ENCODE assay signal across 17 cellular contexts in genomic region chr2:1222062-1222461, GRCh38.
DNase-seq lines count a peak whose midpoint lies in the region; ATAC-seq, FAIRE-seq and TF ChIP-seq lines count a peak whose summit lies in the region.
"Had no signal": no experiment of that assay in that cellular context is flagged by ENCODE, and none has a peak within 500 bp of the region (broad histone marks: within the 10 kb centered on the region; RNA-seq: fewer than 3 reads in every experiment).

No MANE protein-coding gene starts in this region.

- H3K4me1 ChIP-seq in cardiac muscle cell (ENCODE audit: low read depth) (no peaks in the 10 kb centered on the region), left ventricle myocardium inferior (peaks cover 9% of the 10 kb centered on the region)
- H3K4me1 ChIP-seq: HAP-1 had no signal

- H3K9me3 ChIP-seq in cardiac muscle cell (ENCODE audit: low read depth): no peaks in the 10 kb centered on the region
- H3K9me3 ChIP-seq in left ventricle myocardium inferior (replicated peaks): no peaks in the 10 kb centered on the region
- H3K9me3 ChIP-seq: HAP-1 had no signal

- no peak for TF ChIP-seq CTCF in cardiac muscle cell (IDR thresholded peaks at IDR 0.05; ENCODE audit: low read depth, low read length)
- no peak for TF ChIP-seq CTCF in left ventricle myocardium inferior (IDR thresholded peaks at IDR 0.05; ENCODE audit: borderline replicate concordance)
- no peak for TF ChIP-seq CTCF in nephron progenitor cell (IDR thresholded peaks at IDR 0.05)

- DNase-seq in cardiac muscle cell (ENCODE audit: low read depth in 1 of 2, low spot score in 1 of 2): peak; percentile 2 to 21
- no peak for DNase-seq in left ventricle myocardium inferior
- peak; percentile 1 for DNase-seq in amniotic epithelial cell (ENCODE audit: low read depth)
- no peak for DNase-seq in nephron progenitor cell
- DNase-seq in H54 (ENCODE audit: insufficient read length, low spot score): no peak
- DNase-seq in left colon: no peak
- DNase-seq: EL, KG1, NCI-H1048, NCI-H1436 treated with DMSO at 0.1 percent for 48 hours, NCI-H2029 treated with DMSO at 0.1 percent for 48 hours, NCI-H2171 treated with DMSO at 0.1 percent for 48 hours, NCI-H446 treated with DMSO at 0.1 percent for 48 hours, RPMI8226 had no signal

- ATAC-seq in GM18868 (IDR thresholded peaks at IDR 0.05; ENCODE audit: unreplicated experiment) (no peak), left colon (no peak)

- intact Hi-C loops in left ventricle myocardium inferior (cut with micrococcal nuclease) (no loop called here), left colon (cut with DNase I, micrococcal nuclease) (no loop called here)

- FAIRE-seq in H54 (lab: Jason Lieb, UNC): no peak

- H3K27me3 ChIP-seq in cardiac muscle cell: no peaks in the 10 kb centered on the region
- peaks cover 53% of the 10 kb centered on the region for H3K27me3 ChIP-seq in left ventricle myocardium inferior (ENCODE audit: low read depth)

- no peaks in the 10 kb centered on the region for H3K36me3 ChIP-seq in cardiac muscle cell
- H3K36me3 ChIP-seq in left ventricle myocardium inferior: no peaks in the 10 kb centered on the region
- H3K36me3 ChIP-seq: HAP-1 had no signal

- no peak overlapping the region for H3K27ac ChIP-seq in cardiac muscle cell
- H3K27ac ChIP-seq in left ventricle myocardium inferior (replicated peaks): no peak overlapping the region
- H3K27ac ChIP-seq: C4-2B had no signal

- no peak overlapping the region for H3K4me3 Mint-ChIP-seq in nephron progenitor cell

- TF ChIP-seq POLR2A in H54 (IDR thresholded peaks at IDR 0.05; ENCODE audit: low read depth, low read length): no peak

- peaks cover 10% of the 10 kb centered on the region for H3K4me1 Mint-ChIP-seq in nephron progenitor cell

- H3K9me3 Mint-ChIP-seq in nephron progenitor cell: peaks cover 28% of the 10 kb centered on the region

- peak overlapping the region; percentile 58 for H3K27ac Mint-ChIP-seq in nephron progenitor cell

- no peaks in the 10 kb centered on the region for H3K36me3 Mint-ChIP-seq in nephron progenitor cell (ENCODE audit: low read depth)

- H3K4me3 ChIP-seq in cardiac muscle cell (no peak overlapping the region), left ventricle myocardium inferior (no peak overlapping the region)
- H3K4me3 ChIP-seq: HAP-1 had no signal

- H3K27me3 Mint-ChIP-seq in nephron progenitor cell (ENCODE audit: low read depth, poor library complexity): peaks cover 26% of the 10 kb centered on the region

Comparison
In these comparisons a context has a peak if more than half of its experiments do, and no peak if none do; other contexts are left out.
1. DNase-seq: peak in cardiac muscle cell (2 of 2) and amniotic epithelial cell (single experiment); none in left ventricle myocardium inferior (single experiment), nephron progenitor cell (single experiment), H54 (single experiment) and left colon (0 of 2).